ENCODE assay signal across 17 cellular contexts in genomic region chr2:78175642-78176041, GRCh38.
DNase-seq lines count a peak whose midpoint lies in the region; ATAC-seq and TF ChIP-seq lines count a peak whose summit lies in the region.
"Had no signal": no experiment of that assay in that cellular context is flagged by ENCODE, and none has a peak within 500 bp of the region (broad histone marks: within the 10 kb centered on the region; RNA-seq: fewer than 3 reads in every experiment).

No MANE protein-coding gene starts in this region.

- no peaks in the 10 kb centered on the region for H3K79me2 ChIP-seq in neural progenitor cell (ENCODE audit: low read depth)

- H3K4me3 Mint-ChIP-seq in neural progenitor cell = no peak overlapping the region
- H3K4me3 Mint-ChIP-seq: CD4-positive, CD25-positive, alpha-beta regulatory T cell; CD8-positive, alpha-beta memory T cell; H9; IgD-negative memory B cell had no signal

- no peak for TF ChIP-seq CTCF in neural progenitor cell (IDR thresholded peaks at IDR 0.05)

- intact Hi-C loops in Right ventricle myocardium superior (cut with DNase I) = no loop called here

- H3K4me3 ChIP-seq in ectodermal cell (ENCODE audit: insufficient read depth, low read depth, low read length) (no peak overlapping the region), neural progenitor cell (no peak overlapping the region)

- H2AFZ ChIP-seq in neural progenitor cell (replicated peaks) = no peak overlapping the region

- no peaks in the 10 kb centered on the region for H3F3A ChIP-seq in neural progenitor cell (ENCODE audit: low read depth)

- no peak overlapping the region for H3K9ac ChIP-seq in neural progenitor cell

- H3K27ac Mint-ChIP-seq in neural progenitor cell = no peak overlapping the region
- H3K27ac Mint-ChIP-seq: CD4-positive, CD25-positive, alpha-beta regulatory T cell; CD8-positive, alpha-beta memory T cell; H9; IgD-negative memory B cell had no signal

- H4K20me1 ChIP-seq in neural progenitor cell (ENCODE audit: low read depth) = no peaks in the 10 kb centered on the region

- no peaks in the 10 kb centered on the region for H3K36me3 Mint-ChIP-seq in neural progenitor cell
- H3K36me3 Mint-ChIP-seq: CD4-positive, CD25-positive, alpha-beta regulatory T cell; CD8-positive, alpha-beta memory T cell; IgD-negative memory B cell had no signal

- no peaks in the 10 kb centered on the region for H3K27me3 ChIP-seq in ectodermal cell (ENCODE audit: control insufficient read depth, insufficient read depth, low read length, poor library complexity, severe bottlenecking)
- H3K27me3 ChIP-seq in neural progenitor cell = no peaks in the 10 kb centered on the region
- H3K27me3 ChIP-seq: BE2C had no signal

- H3K9me3 ChIP-seq in ectodermal cell (ENCODE audit: control insufficient read depth, low read length) = no peaks in the 10 kb centered on the region
- H3K9me3 ChIP-seq in neural progenitor cell (ENCODE audit: low read depth) = no peaks in the 10 kb centered on the region
- H3K9me3 ChIP-seq: BE2C had no signal

- H3K4me1 Mint-ChIP-seq in neural progenitor cell = peaks cover 5% of the 10 kb centered on the region
- H3K4me1 Mint-ChIP-seq: CD4-positive, CD25-positive, alpha-beta regulatory T cell; CD8-positive, alpha-beta memory T cell; IgD-negative memory B cell had no signal

- 13 to 37% methylated on average over 2 of the region's 2 CpGs for WGBS in ectodermal cell, 2 experiments

- peak; percentile 10 for DNase-seq in iPS-NIHi11 (ENCODE audit: low spot score)
- peak; percentile 24 for DNase-seq in neural progenitor cell (ENCODE audit: low spot score)
- no peak for DNase-seq in central memory CD4-positive, alpha-beta T cell
- no peak for DNase-seq in Right ventricle myocardium superior
- DNase-seq: ACHN; BE2C; C1 segment of cervical spinal cord; CD4-positive, CD25-positive, alpha-beta regulatory T cell; CD8-positive, alpha-beta memory T cell; COR-L47; H9; KBM-7 had no signal

- H3K27ac ChIP-seq in ectodermal cell (ENCODE audit: insufficient read depth, low read depth, low read length, poor library complexity, severe bottlenecking) = peak overlapping the region; percentile 26
- no peak overlapping the region for H3K27ac ChIP-seq in neural progenitor cell

- no peak overlapping the region for H3K4me2 ChIP-seq in neural progenitor cell

- H3K36me3 ChIP-seq in ectodermal cell (ENCODE audit: control insufficient read depth, insufficient read depth, low read length) (no peaks in the 10 kb centered on the region), neural progenitor cell (no peaks in the 10 kb centered on the region)
- H3K36me3 ChIP-seq: BE2C had no signal

- ATAC-seq in GM21528 (IDR thresholded peaks at IDR 0.05; ENCODE audit: low FRiP score, unreplicated experiment) = no peak
- ATAC-seq in HG03442 (IDR thresholded peaks at IDR 0.05; ENCODE audit: unreplicated experiment) = no peak
- no peak for ATAC-seq in Right ventricle myocardium superior (ENCODE audit: poor library complexity)
- ATAC-seq: HepG2 had no signal

- H3K27me3 Mint-ChIP-seq in neural progenitor cell (ENCODE audit: insufficient read depth, low read depth) = no peaks in the 10 kb centered on the region
- H3K27me3 Mint-ChIP-seq: CD4-positive, CD25-positive, alpha-beta regulatory T cell; CD8-positive, alpha-beta memory T cell; IgD-negative memory B cell had no signal

- H3K4me1 ChIP-seq in ectodermal cell (ENCODE audit: control insufficient read depth, insufficient read depth, low read length) (no peaks in the 10 kb centered on the region), neural progenitor cell (no peaks in the 10 kb centered on the region)
- H3K4me1 ChIP-seq: BE2C had no signal

- H3K9me3 Mint-ChIP-seq in neural progenitor cell = no peaks in the 10 kb centered on the region

Comparison
In these comparisons a context has a peak if more than half of its experiments do, and no peak if none do; other contexts are left out.
1. DNase-seq: peak in iPS-NIHi11 (single experiment) and neural progenitor cell (single experiment); none in central memory CD4-positive, alpha-beta T cell (single experiment) and Right ventricle myocardium superior (single experiment).